26 cellular contexts compared by ENCODE assay signal in the genomic region with DNA sequence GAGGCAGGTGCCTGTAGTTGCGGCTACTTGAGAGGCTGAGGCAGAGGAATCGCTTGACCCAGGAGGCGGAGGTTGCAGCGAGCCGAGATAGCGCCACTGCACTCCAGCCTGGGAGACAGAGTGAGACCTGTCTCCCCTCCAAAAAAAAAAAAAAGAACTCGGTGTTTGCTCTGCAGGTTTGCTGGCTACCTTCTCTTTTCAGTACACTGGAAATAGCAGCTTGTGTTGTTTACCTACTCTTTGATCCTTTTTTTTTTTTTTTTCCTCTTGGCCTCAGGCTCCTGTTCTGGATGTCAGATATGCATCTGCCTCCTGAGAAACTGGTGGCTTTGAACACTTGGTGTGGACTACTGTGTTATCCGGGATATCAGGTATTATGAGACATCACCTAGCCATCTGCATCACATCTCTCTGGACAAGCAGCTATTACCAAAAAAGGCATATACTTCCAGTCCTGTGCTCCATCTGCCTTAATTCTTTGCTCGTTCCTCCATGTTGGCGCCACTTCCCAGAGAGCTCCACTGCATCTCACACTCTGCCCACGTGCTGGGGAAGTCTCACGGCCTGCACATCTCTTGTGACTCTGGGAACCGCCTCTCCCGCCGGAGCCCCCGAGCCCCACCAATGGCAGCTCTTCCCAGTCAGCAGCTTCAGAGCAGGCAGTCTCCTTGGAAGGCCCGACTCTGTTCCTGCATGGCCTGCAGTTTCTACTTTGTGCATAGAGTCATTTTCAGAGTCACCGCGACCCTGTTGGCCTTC. TPM values are rescaled to one million over a fixed set of nuclear protein-coding genes. Genes with fewer than 3 reads are reported as not detected.
DNase-seq lines count a peak whose midpoint lies in the region; ATAC-seq, FAIRE-seq and TF ChIP-seq lines count a peak whose summit lies in the region.
"Had no signal": no experiment of that assay in that cellular context is flagged by ENCODE, and none has a peak within 500 bp of the region (broad histone marks: within the 10 kb centered on the region; RNA-seq: fewer than 3 reads in every experiment).

No MANE protein-coding gene starts in this region.

- H3K4me1 Mint-ChIP-seq in chondrocyte (ENCODE audit: low read depth) = no peaks in the 10 kb centered on the region
- no peaks in the 10 kb centered on the region for H3K4me1 Mint-ChIP-seq in activated CD8-positive, alpha-beta T cell treated with anti-CD3 and anti-CD28 coated beads for 36 hours (ENCODE audit: low read depth)
- H3K4me1 Mint-ChIP-seq: activated B cell treated with CpG ODN at 0.5 μM for 24 hours; activated naive CD4-positive, alpha-beta T cell treated with anti-CD3 and anti-CD28 coated beads, Interleukin-2, amount 10 ng/mL, durations not matched to agents 7 days and 5 days; CD4-positive, CD25-positive, alpha-beta regulatory T cell had no signal

- no peak overlapping the region for H4K12ac ChIP-seq in trophoblast cell (ENCODE audit: low read depth, low read length)

- peak overlapping the region; percentile 25 for H3K27ac Mint-ChIP-seq in chondrocyte (ENCODE audit: unreplicated experiment)
- H3K27ac Mint-ChIP-seq in activated CD8-positive, alpha-beta T cell treated with anti-CD3 and anti-CD28 coated beads for 36 hours = no peak overlapping the region
- H3K27ac Mint-ChIP-seq: activated B cell treated with CpG ODN at 0.5 μM for 24 hours; activated CD4-positive, alpha-beta memory T cell treated with anti-CD3 and anti-CD28 coated beads for 36 hours; activated naive CD4-positive, alpha-beta T cell treated with anti-CD3 and anti-CD28 coated beads, Interleukin-2, amount 10 ng/mL, durations not matched to agents 7 days and 5 days; mesothelial cell of epicardium; natural killer cell treated with Interleukin-12 subunit alpha and Interleukin-12 subunit beta and Interleukin-15 and Interleukin-18, amount 100 ng/mL, for 72 hours had no signal

- no peak overlapping the region for H3K18ac ChIP-seq in trophoblast cell (ENCODE audit: low read length)

- intact Hi-C loops in activated CD8-positive, alpha-beta T cell treated with anti-CD3 and anti-CD28 coated beads for 36 hours (cut with micrococcal nuclease) = no loop called here

- H2AK5ac ChIP-seq in trophoblast cell (ENCODE audit: low read length) = no peak overlapping the region

- peak overlapping the region; percentile 16 for H3K27ac ChIP-seq in trophoblast cell (ENCODE audit: low read depth, low read length)
- H3K27ac ChIP-seq: ascending aorta, SJSA1, transverse colon had no signal

- no peak overlapping the region for H2BK12ac ChIP-seq in trophoblast cell (ENCODE audit: low read length)

- FAIRE-seq in RCC 7860 (lab: Jason Lieb, UNC) = no peak
- FAIRE-seq: GM12891, H1, small intestine had no signal

- H3K4me1 ChIP-seq in trophoblast cell (ENCODE audit: control insufficient read depth in 1 of 2, insufficient read depth in 2 of 2, low read length in 2 of 2) = peaks cover 7 to 8% of the 10 kb centered on the region in 2 experiments
- H3K4me1 ChIP-seq: ascending aorta, SJSA1, transverse colon had no signal

- no peaks in the 10 kb centered on the region for H3K9me3 ChIP-seq in trophoblast cell (ENCODE audit: insufficient read depth, low read depth, low read length)
- H3K9me3 ChIP-seq: ascending aorta, SJSA1, transverse colon had no signal

- H3K79me2 ChIP-seq in trophoblast cell (ENCODE audit: control insufficient read depth, insufficient read depth, low read length, poor library complexity) = no peaks in the 10 kb centered on the region

- WGBS in trophoblast cell (ENCODE audit: extremely low coverage, insufficient coverage, insufficient read length) = no CpG with 5 or more reads among the region's 19 CpGs

- POLR2A ChIA-PET in activated CD8-positive, alpha-beta T cell treated with anti-CD3 and anti-CD28 coated beads for 36 hours (lab: Charles Lee) = no interaction called here

- peaks cover 38 to 52% of the 10 kb centered on the region in 2 experiments for H3K36me3 ChIP-seq in trophoblast cell (ENCODE audit: control insufficient read depth in 1 of 2, insufficient read depth in 2 of 2, low read length in 2 of 2)

- no peak overlapping the region for H2BK5ac ChIP-seq in trophoblast cell (ENCODE audit: low read depth, low read length, poor library complexity)

- H2AFZ ChIP-seq in trophoblast cell (ENCODE audit: insufficient read depth, low read length, poor library complexity) = no peak overlapping the region

- H3K14ac ChIP-seq in trophoblast cell (ENCODE audit: low read length) = no peak overlapping the region

- H3K36me3 Mint-ChIP-seq in chondrocyte (ENCODE audit: low read depth) = peaks cover 29% of the 10 kb centered on the region
- peaks cover 15% of the 10 kb centered on the region for H3K36me3 Mint-ChIP-seq in activated CD8-positive, alpha-beta T cell treated with anti-CD3 and anti-CD28 coated beads for 36 hours (ENCODE audit: low read depth)

- CTCF ChIA-PET in activated CD8-positive, alpha-beta T cell treated with anti-CD3 and anti-CD28 coated beads for 36 hours (lab: Charles Lee) = interaction anchor here (0.7 kb wide), 1 partner anchor 46 kb away, joined by 3 read pairs; no protein-coding TSS in a partner anchor

- H3K23ac ChIP-seq in trophoblast cell (ENCODE audit: low read length) = no peak overlapping the region

- peaks cover 2% of the 10 kb centered on the region for H3K79me1 ChIP-seq in trophoblast cell (ENCODE audit: low read length)

- DNase-seq in activated CD8-positive, alpha-beta memory T cell treated with anti-CD3 and anti-CD28 coated beads for 24 hours = peak; percentile 21
- no peak for DNase-seq in activated CD8-positive, alpha-beta memory T cell treated with anti-CD3 and anti-CD28 coated beads, Interleukin-2, amount 50 U/mL, for 48 hours
- DNase-seq in NCI-H146 (lab: John Stamatoyannopoulos, UW) (peak; percentile 80), chondrocyte (ENCODE audit: low spot score) (no peak), trophoblast cell (peak; percentile 73 to 93), RCC 7860 (ENCODE audit: low spot score) (no peak), Kasumi-1 (lab: John Stamatoyannopoulos, UW) (no peak)
- no peak for DNase-seq in activated CD8-positive, alpha-beta T cell treated with anti-CD3 and anti-CD28 coated beads for 36 hours
- DNase-seq: activated B cell treated with CpG ODN at 0.5 μM for 24 hours; activated CD4-positive, alpha-beta memory T cell treated with anti-CD3 and anti-CD28 coated beads for 36 hours; activated naive CD4-positive, alpha-beta T cell treated with anti-CD3 and anti-CD28 coated beads, Interleukin-2, amount 10 ng/mL, durations not matched to agents 7 days and 5 days; activated T-cell treated with anti-CD3 and anti-CD28 coated beads, Interleukin-2, amount 50 U/mL, for 4 hours; CD4-positive, CD25-positive, alpha-beta regulatory T cell; cerebellar nuclear complex; effector CD8-positive, alpha-beta T cell; NCI-H526 treated with DMSO at 0.1 percent for 48 hours; small intestine; stimulated activated CD4-positive, alpha-beta T cell treated with anti-CD3 and anti-CD28 coated beads, Interleukin-2, amount 100 ng/mL, for 48 hours; stimulated activated naive CD4-positive, alpha-beta T cell treated with Interleukin-2 at 50 U/mL for 16 hours; transverse colon had no signal

- no peak overlapping the region for H4K91ac ChIP-seq in trophoblast cell (ENCODE audit: low read depth, low read length)

- no peak for ATAC-seq in activated CD8-positive, alpha-beta T cell treated with anti-CD3 and anti-CD28 coated beads for 36 hours
- ATAC-seq: activated T-cell treated with anti-CD3 and anti-CD28 coated beads, Interleukin-2, amount 50 U/mL, for 4 hours; natural killer cell treated with Interleukin-12 subunit alpha and Interleukin-12 subunit beta and Interleukin-15 and Interleukin-18, amount 100 ng/mL, for 72 hours had no signal

- no peaks in the 10 kb centered on the region for H3K27me3 ChIP-seq in trophoblast cell (ENCODE audit: insufficient read depth, low read length)
- H3K27me3 ChIP-seq: ascending aorta, SJSA1, transverse colon had no signal

- H3K9ac ChIP-seq in trophoblast cell (ENCODE audit: low read length) = no peak overlapping the region

- no peak overlapping the region for H4K8ac ChIP-seq in trophoblast cell (ENCODE audit: low read depth, low read length)

- no peaks in the 10 kb centered on the region for H3K9me3 Mint-ChIP-seq in chondrocyte (ENCODE audit: low read depth)
- no peaks in the 10 kb centered on the region for H3K9me3 Mint-ChIP-seq in activated CD8-positive, alpha-beta T cell treated with anti-CD3 and anti-CD28 coated beads for 36 hours
- H3K9me3 Mint-ChIP-seq: activated B cell treated with CpG ODN at 0.5 μM for 24 hours; activated CD4-positive, alpha-beta memory T cell treated with anti-CD3 and anti-CD28 coated beads for 36 hours; activated naive CD4-positive, alpha-beta T cell treated with anti-CD3 and anti-CD28 coated beads, Interleukin-2, amount 10 ng/mL, durations not matched to agents 7 days and 5 days; activated T-cell treated with anti-CD3 and anti-CD28 coated beads, Interleukin-2, amount 50 U/mL, for 4 hours; CD4-positive, CD25-positive, alpha-beta regulatory T cell; mesothelial cell of epicardium; natural killer cell treated with Interleukin-12 subunit alpha and Interleukin-12 subunit beta and Interleukin-15 and Interleukin-18, amount 100 ng/mL, for 72 hours had no signal

- no peak for TF ChIP-seq CTCF in chondrocyte (IDR thresholded peaks at IDR 0.05)
- TF ChIP-seq CTCF in activated CD8-positive, alpha-beta T cell treated with anti-CD3 and anti-CD28 coated beads for 36 hours (IDR thresholded peaks at IDR 0.05) = no peak

- no peak overlapping the region for H3K4me2 ChIP-seq in trophoblast cell (ENCODE audit: low read length)

- no peak overlapping the region for H3K4me3 Mint-ChIP-seq in chondrocyte (ENCODE audit: unreplicated experiment)
- H3K4me3 Mint-ChIP-seq in activated CD8-positive, alpha-beta T cell treated with anti-CD3 and anti-CD28 coated beads for 36 hours = no peak overlapping the region
- H3K4me3 Mint-ChIP-seq: activated B cell treated with CpG ODN at 0.5 μM for 24 hours; activated CD4-positive, alpha-beta memory T cell treated with anti-CD3 and anti-CD28 coated beads for 36 hours; activated naive CD4-positive, alpha-beta T cell treated with anti-CD3 and anti-CD28 coated beads, Interleukin-2, amount 10 ng/mL, durations not matched to agents 7 days and 5 days; activated T-cell treated with anti-CD3 and anti-CD28 coated beads, Interleukin-2, amount 50 U/mL, for 4 hours; CD4-positive, CD25-positive, alpha-beta regulatory T cell; mesothelial cell of epicardium; natural killer cell treated with Interleukin-12 subunit alpha and Interleukin-12 subunit beta and Interleukin-15 and Interleukin-18, amount 100 ng/mL, for 72 hours had no signal

- H2BK120ac ChIP-seq in trophoblast cell (ENCODE audit: insufficient read depth, low read length, poor library complexity) = no peak overlapping the region

- H3K4ac ChIP-seq in trophoblast cell (ENCODE audit: low read depth, low read length) = no peak overlapping the region

- no peak overlapping the region for H3K4me3 ChIP-seq in trophoblast cell (ENCODE audit: low read depth, low read length)
- H3K4me3 ChIP-seq: ascending aorta, SJSA1, transverse colon had no signal

- no peaks in the 10 kb centered on the region for H3K27me3 Mint-ChIP-seq in chondrocyte (ENCODE audit: low read depth)
- no peaks in the 10 kb centered on the region for H3K27me3 Mint-ChIP-seq in activated CD8-positive, alpha-beta T cell treated with anti-CD3 and anti-CD28 coated beads for 36 hours
- H3K27me3 Mint-ChIP-seq: activated B cell treated with CpG ODN at 0.5 μM for 24 hours; activated CD4-positive, alpha-beta memory T cell treated with anti-CD3 and anti-CD28 coated beads for 36 hours; activated naive CD4-positive, alpha-beta T cell treated with anti-CD3 and anti-CD28 coated beads, Interleukin-2, amount 10 ng/mL, durations not matched to agents 7 days and 5 days; CD4-positive, CD25-positive, alpha-beta regulatory T cell; natural killer cell treated with Interleukin-12 subunit alpha and Interleukin-12 subunit beta and Interleukin-15 and Interleukin-18, amount 100 ng/mL, for 72 hours had no signal

RNA-seq across cellular contexts. Expression of a gene that starts 50.9 kb away (rescaled TPM):
- total RNA-seq in chondrocyte = 15.0 to 20.1 TPM (median 18.4 TPM) in 3 replicates
- polyA plus RNA-seq in trophoblast cell (2013) = 7.5 and 8.6 TPM in 2 replicates
- 10 to 100 TPM; 39.1 to 40.2 TPM for total RNA-seq in activated CD8-positive, alpha-beta T cell treated with anti-CD3 and anti-CD28 coated beads for 36 hours

Comparison
In these comparisons a context has a peak if more than half of its experiments do, and no peak if none do; other contexts are left out.
1. DNase-seq: peak in activated CD8-positive, alpha-beta memory T cell treated with anti-CD3 and anti-CD28 coated beads for 24 hours (single experiment), NCI-H146 (single experiment) and trophoblast cell (2 of 2); none in activated CD8-positive, alpha-beta memory T cell treated with anti-CD3 and anti-CD28 coated beads, Interleukin-2, amount 50 U/mL, for 48 hours (single experiment), chondrocyte (single experiment), RCC 7860 (single experiment), activated CD8-positive, alpha-beta T cell treated with anti-CD3 and anti-CD28 coated beads for 36 hours (single experiment) and Kasumi-1 (0 of 2).